23 cellular contexts compared by ENCODE assay signal in genomic region chr13:98364648-98365047, GRCh38.
DNase-seq lines count a peak whose midpoint lies in the region; ATAC-seq, FAIRE-seq and TF ChIP-seq lines count a peak whose summit lies in the region.
"Had no signal": no experiment of that assay in that cellular context is flagged by ENCODE, and none has a peak within 500 bp of the region (broad histone marks: within the 10 kb centered on the region; RNA-seq: fewer than 3 reads in every experiment).

No MANE protein-coding gene starts in this region.

- peaks cover 39% of the 10 kb centered on the region for H3K36me3 ChIP-seq in endodermal cell (ENCODE audit: control insufficient read depth, insufficient read depth, low read length)

- DNase-seq in DMS 273 (lab: John Stamatoyannopoulos, UW; ENCODE audit: unreplicated experiment) (peak; percentile 2), DMS 273 treated with DMSO at 0.1 percent for 48 hours (lab: John Stamatoyannopoulos, UW) (no peak), endodermal cell (no peak), mesothelial cell of epicardium (ENCODE audit: low spot score in 2 of 2, unreplicated experiment in 2 of 2) (no peak), GM12892 (ENCODE audit: insufficient read length) (no peak)
- DNase-seq: AML-193; CD4-positive, alpha-beta T cell; DMS53; DND-41; EL; GOT3; H7; HFFc6 had no signal

- peaks cover 3% of the 10 kb centered on the region for H3K4me1 ChIP-seq in endodermal cell (ENCODE audit: control insufficient read depth, insufficient read depth, low read length)
- H3K4me1 ChIP-seq: A549 had no signal

- no peak overlapping the region for H3K27ac Mint-ChIP-seq in endodermal cell
- peak overlapping the region; percentile 36 for H3K27ac Mint-ChIP-seq in mesothelial cell of epicardium
- H3K27ac Mint-ChIP-seq: CD4-positive, alpha-beta T cell; HFFc6 had no signal

- peaks cover 30% of the 10 kb centered on the region for H3K36me3 Mint-ChIP-seq in endodermal cell (ENCODE audit: low read depth)
- peaks cover 12% of the 10 kb centered on the region for H3K36me3 Mint-ChIP-seq in mesothelial cell of epicardium

- H3K4me3 ChIP-seq in endodermal cell (ENCODE audit: low read length) = no peak overlapping the region
- H3K4me3 ChIP-seq: A549, K562 had no signal

- peak overlapping the region; percentile 12 for H3K27ac ChIP-seq in endodermal cell (ENCODE audit: low read depth, low read length)
- H3K27ac ChIP-seq: 22Rv1, A549, C4-2B had no signal

- no peaks in the 10 kb centered on the region for H3K9me3 ChIP-seq in endodermal cell (ENCODE audit: control insufficient read depth, low read length)
- H3K9me3 ChIP-seq: A549 had no signal

- H3K9me3 Mint-ChIP-seq in endodermal cell = no peaks in the 10 kb centered on the region
- no peaks in the 10 kb centered on the region for H3K9me3 Mint-ChIP-seq in mesothelial cell of epicardium
- H3K9me3 Mint-ChIP-seq: CD4-positive, alpha-beta T cell; HFFc6 had no signal

- H3K27me3 Mint-ChIP-seq in endodermal cell (ENCODE audit: insufficient read depth) = no peaks in the 10 kb centered on the region
- no peaks in the 10 kb centered on the region for H3K27me3 Mint-ChIP-seq in mesothelial cell of epicardium (ENCODE audit: low read depth)

- H3K27me3 ChIP-seq in endodermal cell (ENCODE audit: control insufficient read depth, insufficient read depth, low read length, poor library complexity, severe bottlenecking) = no peaks in the 10 kb centered on the region

- TF ChIP-seq POLR2A in GM12892 (IDR thresholded peaks at IDR 0.05; ENCODE audit: low read depth, low read length) = no peak

- FAIRE-seq in GM12892 (lab: Jason Lieb, UNC) = no peak
- FAIRE-seq: A549, G401.6, GM12891, GM18507, K562 had no signal

- H3K4me1 Mint-ChIP-seq in endodermal cell = peaks cover 18% of the 10 kb centered on the region
- peaks cover 22% of the 10 kb centered on the region for H3K4me1 Mint-ChIP-seq in mesothelial cell of epicardium

- TF ChIP-seq CTCF in endodermal cell (conservative IDR thresholded peaks at IDR 0.05) (no peak), mesothelial cell of epicardium (IDR thresholded peaks at IDR 0.05; ENCODE audit: unreplicated experiment) (no peak)

- H3K4me3 Mint-ChIP-seq in endodermal cell (no peak overlapping the region), mesothelial cell of epicardium (no peak overlapping the region)
- H3K4me3 Mint-ChIP-seq: CD4-positive, alpha-beta T cell; HFFc6 had no signal

- no peak overlapping the region for H3K9ac ChIP-seq in endodermal cell (ENCODE audit: extremely low read depth, low read length, poor library complexity, severe bottlenecking)

- ATAC-seq in HG02981 (IDR thresholded peaks at IDR 0.05; ENCODE audit: unreplicated experiment) (no peak), HG03135 (IDR thresholded peaks at IDR 0.05; ENCODE audit: unreplicated experiment) (no peak)
- ATAC-seq: A549, HCT116, K562 had no signal

- 95% methylated on average over 2 of the region's 2 CpGs; no CpG with 5 or more reads in 1 of the 2 experiments for WGBS in endodermal cell (ENCODE audit: insufficient coverage in 1 of 2, insufficient read length in 1 of 2), 2 experiments
